6 cellular contexts compared by ENCODE assay signal in genomic region chr17:63901971-63902370, GRCh38. TPM values are rescaled to one million over a fixed set of nuclear protein-coding genes. Genes with fewer than 3 reads are reported as not detected.
"Had no signal": no experiment of that assay in that cellular context is flagged by ENCODE, and none has a peak within 500 bp of the region (broad histone marks: within the 10 kb centered on the region; RNA-seq: fewer than 3 reads in every experiment).

No MANE protein-coding gene starts in this region.

RNA-seq across cellular contexts. Expression of gene CSH1, which starts 5.6 kb away (rescaled TPM):
- total RNA-seq: K562, M059J, SK-MEL-5, T-cell had no signal
- polyA plus RNA-seq: IgD-negative memory B cell, K562, SK-N-SH had no signal

RNA-seq across cellular contexts. Expression of gene CSHL1, which starts 9.1 kb away (rescaled TPM):
- total RNA-seq: K562, M059J, SK-MEL-5, T-cell had no signal
- polyA plus RNA-seq: IgD-negative memory B cell, K562, SK-N-SH had no signal

RNA-seq across cellular contexts. Expression of gene GH1, which starts 16.7 kb away (rescaled TPM):
- total RNA-seq: K562, M059J, SK-MEL-5, T-cell had no signal
- polyA plus RNA-seq: K562, SK-N-SH had no signal

RNA-seq across cellular contexts. Expression of gene GH2, which starts 20.2 kb away (rescaled TPM):
- total RNA-seq: K562, M059J, SK-MEL-5, T-cell had no signal
- polyA plus RNA-seq: IgD-negative memory B cell, K562, SK-N-SH had no signal

RNA-seq across cellular contexts. Expression of gene CSH2, which starts 28.5 kb away (rescaled TPM):
- total RNA-seq: K562, M059J, SK-MEL-5, T-cell had no signal
- polyA plus RNA-seq: IgD-negative memory B cell, K562, SK-N-SH had no signal
